In genomic region chr2:866009-866680, GRCh38 we compare ENCODE assay signal across 18 cellular contexts.
DNase-seq lines count a peak whose midpoint lies in the region; ATAC-seq and TF ChIP-seq lines count a peak whose summit lies in the region.
"Had no signal": no experiment of that assay in that cellular context is flagged by ENCODE, and none has a peak within 500 bp of the region (broad histone marks: within the 10 kb centered on the region; RNA-seq: fewer than 3 reads in every experiment).

No MANE protein-coding gene starts in this region.

- TF ChIP-seq CTCF in heart right ventricle (IDR thresholded peaks at IDR 0.05) (no peak), right atrium auricular region (IDR thresholded peaks at IDR 0.05) (no peak), osteoblast (IDR thresholded peaks at IDR 0.05; ENCODE audit: extremely low read depth, low read depth, low read length) (no peak)

- H3K23ac ChIP-seq in neuronal stem cell (ENCODE audit: low read depth, low read length, poor library complexity) = no peak overlapping the region

- H3K27me3 ChIP-seq in heart right ventricle (peaks cover 0 to 62% (median 41%) of the 10 kb centered on the region in 7 donors), right atrium auricular region (no peaks in the 10 kb centered on the region), NT2/D1 (ENCODE audit: insufficient read depth, insufficient read length) (no peaks in the 10 kb centered on the region), neuronal stem cell (ENCODE audit: control insufficient read depth in 3 of 3, insufficient read depth in 3 of 3, low read depth in 1 of 3, low read length in 3 of 3) (no peaks in the 10 kb centered on the region), osteoblast (ENCODE audit: insufficient read depth, low read length) (no peaks in the 10 kb centered on the region)
- H3K27me3 ChIP-seq: hepatocyte, pancreas, Peyer's patch, right lobe of liver had no signal

- no peak overlapping the region for H3K27ac ChIP-seq in heart right ventricle
- H3K27ac ChIP-seq in right atrium auricular region = no peak overlapping the region
- H3K27ac ChIP-seq in neuronal stem cell (replicated peaks; ENCODE audit: low read length) = no peak overlapping the region
- H3K27ac ChIP-seq in osteoblast (ENCODE audit: low read depth, low read length) = no peak overlapping the region
- H3K27ac ChIP-seq: hepatocyte, pancreas, Peyer's patch, right lobe of liver had no signal

- no peaks in the 10 kb centered on the region for H4K20me1 ChIP-seq in osteoblast (ENCODE audit: insufficient read depth, low read length)

- H3K79me1 ChIP-seq in neuronal stem cell (ENCODE audit: low read depth, low read length) = peaks cover 1% of the 10 kb centered on the region

- H2BK15ac ChIP-seq in neuronal stem cell (ENCODE audit: low read length) = no peak overlapping the region

- DNase-seq in heart right ventricle (peak; percentile 35 to 59), right atrium auricular region (ENCODE audit: low spot score) (no peak), NT2/D1 (ENCODE audit: low read depth, low spot score) (peak; percentile 22), left colon (peak in 1 of 2 donors; percentile 37), neuronal stem cell (ENCODE audit: low spot score) (no peak), osteoblast (ENCODE audit: insufficient read length, low spot score, missing footprints) (no peak)
- DNase-seq: activated B cell treated with CpG ODN at 0.5 μM for 24 hours; activated CD4-positive, alpha-beta memory T cell treated with anti-CD3 and anti-CD28 coated beads, Interleukin-2, amount 10 ng/mL, durations not matched to agents 7 days and 5 days; activated gamma-delta T cell treated with Interleukin-2 at 50 U/mL for 16 hours; amniotic stem cell; C1 segment of cervical spinal cord; GOT3; pancreas; Peyer's patch; right lobe of liver had no signal

- no peak overlapping the region for H2BK12ac ChIP-seq in neuronal stem cell (ENCODE audit: low read length)

- H2AFZ ChIP-seq in neuronal stem cell (ENCODE audit: low read length) = no peak overlapping the region
- H2AFZ ChIP-seq in osteoblast (ENCODE audit: low read length) = no peak overlapping the region
- H2AFZ ChIP-seq: hepatocyte had no signal

- intact Hi-C loops in heart right ventricle (cut with DNase I) = no loop called here
- intact Hi-C loops in left colon (cut with DNase I, micrococcal nuclease) = no loop called here

- H2BK5ac ChIP-seq in neuronal stem cell (ENCODE audit: low read length) = no peak overlapping the region

- H3K4me2 ChIP-seq in neuronal stem cell (ENCODE audit: insufficient read depth, low read length, poor library complexity, severe bottlenecking) (no peak overlapping the region), osteoblast (ENCODE audit: insufficient read depth, low read length) (no peak overlapping the region)
- H3K4me2 ChIP-seq: hepatocyte had no signal

- WGBS in heart right ventricle, 2 donors = 56 to 66% methylated on average over 15 of the region's 15 CpGs
- no CpG with 5 or more reads among the region's 15 CpGs for WGBS in neuronal stem cell (ENCODE audit: extremely low coverage in 2 of 2, insufficient read length in 2 of 2, insufficient replicate concordance in 1 of 2), 2 donors

- H3K9me3 ChIP-seq in heart right ventricle (no peaks in the 10 kb centered on the region), right atrium auricular region (no peaks in the 10 kb centered on the region), NT2/D1 (ENCODE audit: insufficient read depth, low read length) (no peaks in the 10 kb centered on the region), neuronal stem cell (replicated peaks in 1 of 2; ENCODE audit: control insufficient read depth in 2 of 2, insufficient read depth in 1 of 2, low read depth in 1 of 2, low read length in 2 of 2) (no peaks in the 10 kb centered on the region), osteoblast (ENCODE audit: low read depth, low read length) (no peaks in the 10 kb centered on the region)
- H3K9me3 ChIP-seq: pancreas, Peyer's patch, right lobe of liver had no signal

- ATAC-seq in heart right ventricle = peak in 5 of 8 donors; percentile 41 to 80 (median 56)
- ATAC-seq in left colon = peak; percentile 68
- no peak for ATAC-seq in GM21528 (IDR thresholded peaks at IDR 0.05; ENCODE audit: low FRiP score, unreplicated experiment)
- no peak for ATAC-seq in HG02642 (IDR thresholded peaks at IDR 0.05; ENCODE audit: poor library complexity, unreplicated experiment)
- ATAC-seq: right lobe of liver had no signal

- H3K9ac ChIP-seq in NT2/D1 (ENCODE audit: insufficient read length, low read depth) (no peak overlapping the region), neuronal stem cell (ENCODE audit: low read depth, low read length, poor library complexity) (no peak overlapping the region)

- no peak overlapping the region for H2BK120ac ChIP-seq in neuronal stem cell (ENCODE audit: low read depth, low read length)

- no peak overlapping the region for H3K4me3 ChIP-seq in heart right ventricle
- no peak overlapping the region for H3K4me3 ChIP-seq in right atrium auricular region
- no peak overlapping the region for H3K4me3 ChIP-seq in NT2/D1 (ENCODE audit: insufficient read length, low read depth)
- H3K4me3 ChIP-seq in neuronal stem cell (ENCODE audit: low read length in 2 of 2) = no peak overlapping the region
- H3K4me3 ChIP-seq in osteoblast (ENCODE audit: insufficient read depth, low read length) = no peak overlapping the region
- H3K4me3 ChIP-seq: hepatocyte, pancreas, Peyer's patch, right lobe of liver had no signal

- H3K18ac ChIP-seq in neuronal stem cell (ENCODE audit: low read length) = no peak overlapping the region

- H3K4ac ChIP-seq in neuronal stem cell (ENCODE audit: low read length) = no peak overlapping the region

- H3K14ac ChIP-seq in neuronal stem cell (ENCODE audit: low read length) = no peak overlapping the region

- H3K36me3 ChIP-seq in heart right ventricle = no peaks in the 10 kb centered on the region
- H3K36me3 ChIP-seq in right atrium auricular region = no peaks in the 10 kb centered on the region
- H3K36me3 ChIP-seq in NT2/D1 (ENCODE audit: insufficient read depth, insufficient read length, low read length) = no peaks in the 10 kb centered on the region
- H3K36me3 ChIP-seq in neuronal stem cell (replicated peaks in 1 of 2; ENCODE audit: control insufficient read depth in 2 of 2, insufficient read depth in 2 of 2, low read length in 2 of 2) = no peaks in the 10 kb centered on the region
- H3K36me3 ChIP-seq in osteoblast (ENCODE audit: insufficient read depth, low read length) = no peaks in the 10 kb centered on the region
- H3K36me3 ChIP-seq: pancreas, Peyer's patch, right lobe of liver had no signal

- H4K91ac ChIP-seq in neuronal stem cell (ENCODE audit: low read depth, low read length, poor library complexity) = no peak overlapping the region

- H3K4me1 ChIP-seq in heart right ventricle (no peaks in the 10 kb centered on the region), right atrium auricular region (peaks cover 0 to 4% of the 10 kb centered on the region in 2 donors), NT2/D1 (ENCODE audit: insufficient read depth, insufficient read length) (no peaks in the 10 kb centered on the region), neuronal stem cell (ENCODE audit: control insufficient read depth in 2 of 2, insufficient read depth in 1 of 2, low read depth in 1 of 2, low read length in 2 of 2) (peaks cover 0 to 6% of the 10 kb centered on the region in 2 donors), osteoblast (ENCODE audit: insufficient read depth, low read length) (no peaks in the 10 kb centered on the region)
- H3K4me1 ChIP-seq: pancreas, Peyer's patch, right lobe of liver had no signal

- no peak overlapping the region for H2AK5ac ChIP-seq in neuronal stem cell (ENCODE audit: low read depth, low read length)

- no peaks in the 10 kb centered on the region for H3K79me2 ChIP-seq in osteoblast (ENCODE audit: insufficient read depth, low read length)
- H3K79me2 ChIP-seq: hepatocyte had no signal

- H4K8ac ChIP-seq in neuronal stem cell (ENCODE audit: low read depth, low read length) = no peak overlapping the region

Comparison
In these comparisons a context has a peak if more than half of its experiments do, and no peak if none do; other contexts are left out.
1. DNase-seq: peak in heart right ventricle (2 of 2) and NT2/D1 (single experiment); none in right atrium auricular region (single experiment), neuronal stem cell (single experiment) and osteoblast (single experiment).
2. ATAC-seq: peak in heart right ventricle (5 of 8) and left colon (single experiment); none in GM21528 (single experiment) and HG02642 (single experiment).